1 cellular context compared by ENCODE assay signal in the genomic region with DNA sequence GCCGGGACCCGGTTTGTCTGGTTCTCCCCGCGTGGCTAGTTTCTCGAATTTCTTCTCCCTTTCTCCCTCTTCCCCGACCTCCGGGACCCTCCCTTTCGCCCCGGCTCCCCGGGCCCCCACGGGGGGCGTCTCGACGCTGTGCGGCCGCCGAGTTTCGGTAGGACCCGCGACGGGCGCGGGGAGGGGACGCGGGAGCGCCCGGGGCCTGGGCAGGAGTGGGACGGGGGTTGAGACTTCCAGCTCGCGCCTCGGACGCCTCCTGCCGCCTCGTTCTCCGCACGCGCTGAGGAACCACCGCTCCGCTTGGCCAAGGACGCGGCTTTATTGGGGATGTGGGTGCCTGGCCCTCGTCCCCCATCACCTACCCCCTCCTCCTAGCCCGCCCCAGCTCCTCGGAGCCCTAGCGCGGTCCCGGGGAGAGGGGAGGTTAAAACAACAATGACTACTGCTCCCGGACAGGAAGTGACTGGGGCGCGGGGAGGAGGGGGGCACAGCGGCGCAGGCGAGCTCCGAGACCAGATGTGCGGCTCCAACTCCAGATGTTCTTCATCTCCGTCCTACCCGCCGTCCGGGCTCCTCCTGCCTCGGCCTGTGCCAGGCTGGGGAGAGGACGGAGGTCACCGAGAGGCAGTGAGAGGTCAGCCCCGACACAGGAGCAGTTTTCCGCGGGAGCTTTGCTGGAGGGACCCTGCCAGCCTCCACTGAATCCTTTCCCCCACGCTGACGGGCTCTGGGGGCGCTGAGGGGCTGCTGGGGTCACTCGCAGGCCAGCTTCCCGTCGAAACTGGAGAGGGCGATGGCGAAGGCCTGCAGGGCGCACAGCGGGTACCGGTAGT.
TF ChIP-seq lines count a peak whose summit lies in the region.

No MANE protein-coding gene starts in this region.

TF ChIP-seq in K562, 482 proteins besides CTCF, POLR2A, EP300 and RAD21 (continued from another document and continues in another):
- no peak for TF ChIP-seq ZNF324 (CRISPR knock-in tag; IDR thresholded peaks at IDR 0.05)
- TF ChIP-seq TCF7 (IDR thresholded peaks at IDR 0.05; ENCODE audit: borderline replicate concordance), result no peak
- TF ChIP-seq ZFP30 (CRISPR knock-in tag; IDR thresholded peaks at IDR 0.05; ENCODE audit: borderline replicate concordance), result no peak
- no peak for TF ChIP-seq TAF7 (tag; IDR thresholded peaks at IDR 0.05)
- TF ChIP-seq MCM5 (IDR thresholded peaks at IDR 0.05; ENCODE audit: low read depth), result no peak
- no peak for TF ChIP-seq RBM17 (IDR thresholded peaks at IDR 0.05; ENCODE audit: borderline replicate concordance, low read depth, low read length)
- TF ChIP-seq, protein P1, sequence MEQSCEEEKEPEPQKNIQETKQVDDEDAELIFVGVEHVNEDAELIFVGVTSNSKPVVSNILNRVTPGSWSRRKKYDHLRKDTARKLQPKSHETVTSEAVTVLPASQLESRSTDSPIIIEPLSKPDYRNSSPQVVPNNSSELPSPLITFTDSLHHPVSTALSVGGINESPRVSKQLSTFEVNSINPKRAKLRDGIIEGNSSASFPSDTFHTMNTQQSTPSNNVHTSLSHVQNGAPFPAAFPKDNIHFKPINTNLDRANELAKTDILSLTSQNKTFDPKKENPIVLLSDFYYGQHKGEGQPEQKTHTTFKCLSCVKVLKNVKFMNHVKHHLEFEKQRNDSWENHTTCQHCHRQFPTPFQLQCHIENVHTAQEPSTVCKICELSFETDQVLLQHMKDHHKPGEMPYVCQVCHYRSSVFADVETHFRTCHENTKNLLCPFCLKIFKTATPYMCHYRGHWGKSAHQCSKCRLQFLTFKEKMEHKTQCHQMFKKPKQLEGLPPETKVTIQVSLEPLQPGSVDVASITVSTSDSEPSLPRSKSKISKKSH (CRISPR knock-in tag; IDR thresholded peaks at IDR 0.05), result no peak
- TF ChIP-seq ZNF263 (CRISPR knock-in tag; IDR thresholded peaks at IDR 0.05; ENCODE audit: borderline replicate concordance), result peak; percentile 89
- no peak for TF ChIP-seq NR2F6 (CRISPR knock-in tag; IDR thresholded peaks at IDR 0.05)
- TF ChIP-seq POLR2G (IDR thresholded peaks at IDR 0.05; ENCODE audit: low read depth, low read length), result peak; percentile 89
- no peak for TF ChIP-seq POU5F1 (IDR thresholded peaks at IDR 0.05; ENCODE audit: borderline replicate concordance, low read depth, low read length, partially characterized antibody)
- TF ChIP-seq TFAM (CRISPR knock-in tag; conservative IDR thresholded peaks at IDR 0.05), result no peak
- peak; percentile 90 for TF ChIP-seq FOXK1 (CRISPR knock-in tag; IDR thresholded peaks at IDR 0.05; ENCODE audit: borderline replicate concordance)
- peak; percentile 25 for TF ChIP-seq NEUROD1 (IDR thresholded peaks at IDR 0.05; ENCODE audit: borderline replicate concordance, low read depth, low read length, partially characterized antibody)
- no peak for TF ChIP-seq KLF10 (CRISPR knock-in tag; IDR thresholded peaks at IDR 0.05)
- TF ChIP-seq FOXA3 (CRISPR knock-in tag; conservative IDR thresholded peaks at IDR 0.05 in 1 of 2, IDR thresholded peaks at IDR 0.05 in 1 of 2), result peak in 1 of 2 experiments; percentile 88; a peak in 2 of 4 replicates
- TF ChIP-seq RHOXF2B (CRISPR knock-in tag; conservative IDR thresholded peaks at IDR 0.05), result no peak
- no peak for TF ChIP-seq ZNF75A (CRISPR knock-in tag; IDR thresholded peaks at IDR 0.05)
- no peak for TF ChIP-seq EHMT2 (IDR thresholded peaks at IDR 0.05)
- no peak for TF ChIP-seq ZNF165 (CRISPR knock-in tag; IDR thresholded peaks at IDR 0.05; ENCODE audit: borderline replicate concordance)
- TF ChIP-seq, protein P2, sequence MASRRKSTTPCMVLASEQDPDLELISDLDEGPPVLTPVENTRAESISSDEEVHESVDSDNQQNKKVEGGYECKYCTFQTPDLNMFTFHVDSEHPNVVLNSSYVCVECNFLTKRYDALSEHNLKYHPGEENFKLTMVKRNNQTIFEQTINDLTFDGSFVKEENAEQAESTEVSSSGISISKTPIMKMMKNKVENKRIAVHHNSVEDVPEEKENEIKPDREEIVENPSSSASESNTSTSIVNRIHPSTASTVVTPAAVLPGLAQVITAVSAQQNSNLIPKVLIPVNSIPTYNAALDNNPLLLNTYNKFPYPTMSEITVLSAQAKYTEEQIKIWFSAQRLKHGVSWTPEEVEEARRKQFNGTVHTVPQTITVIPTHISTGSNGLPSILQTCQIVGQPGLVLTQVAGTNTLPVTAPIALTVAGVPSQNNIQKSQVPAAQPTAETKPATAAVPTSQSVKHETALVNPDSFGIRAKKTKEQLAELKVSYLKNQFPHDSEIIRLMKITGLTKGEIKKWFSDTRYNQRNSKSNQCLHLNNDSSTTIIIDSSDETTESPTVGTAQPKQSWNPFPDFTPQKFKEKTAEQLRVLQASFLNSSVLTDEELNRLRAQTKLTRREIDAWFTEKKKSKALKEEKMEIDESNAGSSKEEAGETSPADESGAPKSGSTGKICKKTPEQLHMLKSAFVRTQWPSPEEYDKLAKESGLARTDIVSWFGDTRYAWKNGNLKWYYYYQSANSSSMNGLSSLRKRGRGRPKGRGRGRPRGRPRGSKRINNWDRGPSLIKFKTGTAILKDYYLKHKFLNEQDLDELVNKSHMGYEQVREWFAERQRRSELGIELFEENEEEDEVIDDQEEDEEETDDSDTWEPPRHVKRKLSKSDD (conservative IDR thresholded peaks at IDR 0.05; ENCODE audit: low read length), result no peak
- no peak for TF ChIP-seq HLTF (IDR thresholded peaks at IDR 0.05)
- TF ChIP-seq SOX6 (IDR thresholded peaks at IDR 0.05), result no peak
- peak; percentile 97 for TF ChIP-seq NR3C1 (CRISPR knock-in tag; IDR thresholded peaks at IDR 0.05)
- TF ChIP-seq ZNF584 (CRISPR knock-in tag; IDR thresholded peaks at IDR 0.05; ENCODE audit: low read depth), result peak; percentile 82
- no peak for TF ChIP-seq SRSF3 (IDR thresholded peaks at IDR 0.05; ENCODE audit: insufficient read depth, low read length)
- TF ChIP-seq, protein P3, sequence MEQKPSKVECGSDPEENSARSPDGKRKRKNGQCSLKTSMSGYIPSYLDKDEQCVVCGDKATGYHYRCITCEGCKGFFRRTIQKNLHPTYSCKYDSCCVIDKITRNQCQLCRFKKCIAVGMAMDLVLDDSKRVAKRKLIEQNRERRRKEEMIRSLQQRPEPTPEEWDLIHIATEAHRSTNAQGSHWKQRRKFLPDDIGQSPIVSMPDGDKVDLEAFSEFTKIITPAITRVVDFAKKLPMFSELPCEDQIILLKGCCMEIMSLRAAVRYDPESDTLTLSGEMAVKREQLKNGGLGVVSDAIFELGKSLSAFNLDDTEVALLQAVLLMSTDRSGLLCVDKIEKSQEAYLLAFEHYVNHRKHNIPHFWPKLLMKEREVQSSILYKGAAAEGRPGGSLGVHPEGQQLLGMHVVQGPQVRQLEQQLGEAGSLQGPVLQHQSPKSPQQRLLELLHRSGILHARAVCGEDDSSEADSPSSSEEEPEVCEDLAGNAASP (IDR thresholded peaks at IDR 0.05), result no peak
- no peak for TF ChIP-seq POLR3G (IDR thresholded peaks at IDR 0.05; ENCODE audit: extremely low read depth, insufficient read length, insufficient replicate concordance)
- TF ChIP-seq CHD2 (IDR thresholded peaks at IDR 0.05; ENCODE audit: low read depth, low read length), result no peak
- TF ChIP-seq ZKSCAN3 (CRISPR knock-in tag; IDR thresholded peaks at IDR 0.05), result no peak
- no peak for TF ChIP-seq DNMT1 (IDR thresholded peaks at IDR 0.05)
- TF ChIP-seq, protein P4, sequence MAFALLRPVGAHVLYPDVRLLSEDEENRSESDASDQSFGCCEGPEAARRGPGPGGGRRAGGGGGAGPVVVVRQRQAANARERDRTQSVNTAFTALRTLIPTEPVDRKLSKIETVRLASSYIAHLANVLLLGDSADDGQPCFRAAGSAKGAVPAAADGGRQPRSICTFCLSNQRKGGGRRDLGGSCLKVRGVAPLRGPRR (CRISPR knock-in tag; IDR thresholded peaks at IDR 0.05), result no peak; the same call in 1 of the 2 replicates
- TF ChIP-seq, protein P5, sequence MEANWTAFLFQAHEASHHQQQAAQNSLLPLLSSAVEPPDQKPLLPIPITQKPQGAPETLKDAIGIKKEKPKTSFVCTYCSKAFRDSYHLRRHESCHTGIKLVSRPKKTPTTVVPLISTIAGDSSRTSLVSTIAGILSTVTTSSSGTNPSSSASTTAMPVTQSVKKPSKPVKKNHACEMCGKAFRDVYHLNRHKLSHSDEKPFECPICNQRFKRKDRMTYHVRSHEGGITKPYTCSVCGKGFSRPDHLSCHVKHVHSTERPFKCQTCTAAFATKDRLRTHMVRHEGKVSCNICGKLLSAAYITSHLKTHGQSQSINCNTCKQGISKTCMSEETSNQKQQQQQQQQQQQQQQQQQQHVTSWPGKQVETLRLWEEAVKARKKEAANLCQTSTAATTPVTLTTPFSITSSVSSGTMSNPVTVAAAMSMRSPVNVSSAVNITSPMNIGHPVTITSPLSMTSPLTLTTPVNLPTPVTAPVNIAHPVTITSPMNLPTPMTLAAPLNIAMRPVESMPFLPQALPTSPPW (CRISPR knock-in tag; IDR thresholded peaks at IDR 0.05), result peak; percentile 89
- no peak for TF ChIP-seq TCF7L2 (IDR thresholded peaks at IDR 0.05; ENCODE audit: low read depth, low read length)
- no peak for TF ChIP-seq RBM15 (IDR thresholded peaks at IDR 0.05; ENCODE audit: insufficient read depth, low read length)
- TF ChIP-seq, protein P6, sequence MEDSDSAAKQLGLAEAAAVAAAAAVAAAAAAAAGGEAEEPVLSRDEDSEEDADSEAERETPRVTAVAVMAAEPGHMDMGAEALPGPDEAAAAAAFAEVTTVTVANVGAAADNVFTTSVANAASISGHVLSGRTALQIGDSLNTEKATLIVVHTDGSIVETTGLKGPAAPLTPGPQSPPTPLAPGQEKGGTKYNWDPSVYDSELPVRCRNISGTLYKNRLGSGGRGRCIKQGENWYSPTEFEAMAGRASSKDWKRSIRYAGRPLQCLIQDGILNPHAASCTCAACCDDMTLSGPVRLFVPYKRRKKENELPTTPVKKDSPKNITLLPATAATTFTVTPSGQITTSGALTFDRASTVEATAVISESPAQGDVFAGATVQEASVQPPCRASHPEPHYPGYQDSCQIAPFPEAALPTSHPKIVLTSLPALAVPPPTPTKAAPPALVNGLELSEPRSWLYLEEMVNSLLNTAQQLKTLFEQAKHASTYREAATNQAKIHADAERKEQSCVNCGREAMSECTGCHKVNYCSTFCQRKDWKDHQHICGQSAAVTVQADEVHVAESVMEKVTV (CRISPR knock-in tag; IDR thresholded peaks at IDR 0.05), result no peak
- peak; percentile 27; the same call in 1 of the 2 replicates for TF ChIP-seq NR2C2 (CRISPR knock-in tag; IDR thresholded peaks at IDR 0.05)
- peak; percentile 81 for TF ChIP-seq NR2C2 (tag; IDR thresholded peaks at IDR 0.05)
- peak; percentile 66; the same call in 1 of the 2 replicates for TF ChIP-seq CBFB (CRISPR knock-in tag; IDR thresholded peaks at IDR 0.05)
- TF ChIP-seq BRD9 (IDR thresholded peaks at IDR 0.05; ENCODE audit: low read depth, partially characterized antibody), result no peak
- no peak for TF ChIP-seq C11orf30 (IDR thresholded peaks at IDR 0.05; ENCODE audit: low read depth)
- no peak for TF ChIP-seq RAD51 (IDR thresholded peaks at IDR 0.05; ENCODE audit: borderline replicate concordance, low read depth)
- TF ChIP-seq ZC3H4 (CRISPR knock-in tag; IDR thresholded peaks at IDR 0.05; ENCODE audit: borderline replicate concordance), result peak; percentile 66; the same call in 1 of the 2 replicates
- no peak for TF ChIP-seq HDGF (IDR thresholded peaks at IDR 0.05)
- no peak for TF ChIP-seq MAFG (tag; conservative IDR thresholded peaks at IDR 0.05)
- TF ChIP-seq, protein P7, sequence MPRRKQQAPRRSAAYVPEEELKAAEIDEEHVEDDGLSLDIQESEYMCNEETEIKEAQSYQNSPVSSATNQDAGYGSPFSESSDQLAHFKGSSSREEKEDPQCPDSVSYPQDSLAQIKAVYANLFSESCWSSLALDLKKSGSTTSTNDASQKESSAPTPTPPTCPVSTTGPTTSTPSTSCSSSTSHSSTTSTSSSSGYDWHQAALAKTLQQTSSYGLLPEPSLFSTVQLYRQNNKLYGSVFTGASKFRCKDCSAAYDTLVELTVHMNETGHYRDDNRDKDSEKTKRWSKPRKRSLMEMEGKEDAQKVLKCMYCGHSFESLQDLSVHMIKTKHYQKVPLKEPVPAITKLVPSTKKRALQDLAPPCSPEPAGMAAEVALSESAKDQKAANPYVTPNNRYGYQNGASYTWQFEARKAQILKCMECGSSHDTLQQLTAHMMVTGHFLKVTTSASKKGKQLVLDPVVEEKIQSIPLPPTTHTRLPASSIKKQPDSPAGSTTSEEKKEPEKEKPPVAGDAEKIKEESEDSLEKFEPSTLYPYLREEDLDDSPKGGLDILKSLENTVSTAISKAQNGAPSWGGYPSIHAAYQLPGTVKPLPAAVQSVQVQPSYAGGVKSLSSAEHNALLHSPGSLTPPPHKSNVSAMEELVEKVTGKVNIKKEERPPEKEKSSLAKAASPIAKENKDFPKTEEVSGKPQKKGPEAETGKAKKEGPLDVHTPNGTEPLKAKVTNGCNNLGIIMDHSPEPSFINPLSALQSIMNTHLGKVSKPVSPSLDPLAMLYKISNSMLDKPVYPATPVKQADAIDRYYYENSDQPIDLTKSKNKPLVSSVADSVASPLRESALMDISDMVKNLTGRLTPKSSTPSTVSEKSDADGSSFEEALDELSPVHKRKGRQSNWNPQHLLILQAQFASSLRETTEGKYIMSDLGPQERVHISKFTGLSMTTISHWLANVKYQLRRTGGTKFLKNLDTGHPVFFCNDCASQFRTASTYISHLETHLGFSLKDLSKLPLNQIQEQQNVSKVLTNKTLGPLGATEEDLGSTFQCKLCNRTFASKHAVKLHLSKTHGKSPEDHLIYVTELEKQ (CRISPR knock-in tag; IDR thresholded peaks at IDR 0.05), result no peak
- no peak for TF ChIP-seq ZNF239 (CRISPR knock-in tag; IDR thresholded peaks at IDR 0.05)
- no peak for TF ChIP-seq PCBP2 (IDR thresholded peaks at IDR 0.05; ENCODE audit: low read depth, low read length, poor library complexity, severe bottlenecking)
- TF ChIP-seq, protein P8, sequence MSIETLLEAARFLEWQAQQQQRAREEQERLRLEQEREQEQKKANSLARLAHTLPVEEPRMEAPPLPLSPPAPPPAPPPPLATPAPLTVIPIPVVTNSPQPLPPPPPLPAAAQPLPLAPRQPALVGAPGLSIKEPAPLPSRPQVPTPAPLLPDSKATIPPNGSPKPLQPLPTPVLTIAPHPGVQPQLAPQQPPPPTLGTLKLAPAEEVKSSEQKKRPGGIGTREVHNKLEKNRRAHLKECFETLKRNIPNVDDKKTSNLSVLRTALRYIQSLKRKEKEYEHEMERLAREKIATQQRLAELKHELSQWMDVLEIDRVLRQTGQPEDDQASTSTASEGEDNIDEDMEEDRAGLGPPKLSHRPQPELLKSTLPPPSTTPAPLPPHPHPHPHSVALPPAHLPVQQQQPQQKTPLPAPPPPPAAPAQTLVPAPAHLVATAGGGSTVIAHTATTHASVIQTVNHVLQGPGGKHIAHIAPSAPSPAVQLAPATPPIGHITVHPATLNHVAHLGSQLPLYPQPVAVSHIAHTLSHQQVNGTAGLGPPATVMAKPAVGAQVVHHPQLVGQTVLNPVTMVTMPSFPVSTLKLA (conservative IDR thresholded peaks at IDR 0.05), result 0 out of 4 replicates have a peak, but pooled peaks of 1 of the 2 experiments have one; percentile 13
- TF ChIP-seq SMAD1 (IDR thresholded peaks at IDR 0.05; ENCODE audit: low read depth, low read length, partially characterized antibody), result no peak
- no peak for TF ChIP-seq TAF9B (IDR thresholded peaks at IDR 0.05; ENCODE audit: partially characterized antibody)
- TF ChIP-seq ERF (CRISPR knock-in tag; IDR thresholded peaks at IDR 0.05), result no peak
- no peak for TF ChIP-seq NFATC3 (IDR thresholded peaks at IDR 0.05)
- TF ChIP-seq DIDO1 (tag; IDR thresholded peaks at IDR 0.05; ENCODE audit: low read depth), result no peak
- TF ChIP-seq TBP (optimal IDR thresholded peaks at IDR 0.05; ENCODE audit: low read depth, low read length), result peak; percentile 49
- no peak for TF ChIP-seq ZNF785 (CRISPR knock-in tag; IDR thresholded peaks at IDR 0.05)
